ENCODE assay signal across 25 cellular contexts in the genomic region with DNA sequence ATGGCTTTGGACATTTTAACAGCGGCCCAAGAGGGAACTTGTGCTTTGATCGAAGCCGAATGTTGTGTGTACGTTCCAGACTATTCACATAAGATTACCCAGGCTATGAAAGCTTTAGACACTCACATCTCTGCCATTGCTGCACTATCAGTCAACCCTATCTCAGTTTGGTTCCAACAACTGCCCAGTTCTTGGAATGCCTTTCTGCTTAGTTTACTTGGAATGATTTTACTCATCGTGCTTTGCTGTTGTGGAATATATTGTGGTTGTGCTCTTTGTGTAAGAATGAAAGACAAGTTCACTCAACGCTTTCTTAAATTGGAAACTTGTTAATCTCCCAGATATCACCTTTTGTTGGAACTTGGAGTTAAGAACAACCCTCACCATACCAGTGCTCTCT.
"Had no signal": no experiment of that assay in that cellular context is flagged by ENCODE, and none has a peak within 500 bp of the region (broad histone marks: within the 10 kb centered on the region; RNA-seq: fewer than 3 reads in every experiment).

No MANE protein-coding gene starts in this region.

- H3K36me3 ChIP-seq: left lung, lower lobe of right lung, pancreas, prostate gland, spleen, suprapubic skin, thoracic aorta, tibial artery, upper lobe of right lung had no signal

- DNase-seq: hypothalamus; immature natural killer cell; kidney; left colon; left lung; lower lobe of right lung; mammary epithelial cell; mesenchymal stem cell; naive thymus-derived CD8-positive, alpha-beta T cell; nucleus accumbens; pancreas; posterior cingulate gyrus; retina; right cardiac atrium; small intestine; spleen; stimulated activated CD4-positive, alpha-beta T cell treated with anti-CD3 and anti-CD28 coated beads, Interleukin-4, amount 100 ng/mL, for 24 hours; stimulated activated naive CD4-positive, alpha-beta T cell; tibial artery; upper lobe of right lung had no signal

- H3K9me3 ChIP-seq: lower lobe of right lung, pancreas, prostate gland, suprapubic skin, thoracic aorta, tibial artery, upper lobe of right lung had no signal

- ATAC-seq: left colon; left lung; lower lobe of right lung; naive thymus-derived CD8-positive, alpha-beta T cell; pancreas; right cardiac atrium; sciatic nerve; stimulated activated effector memory CD8-positive, alpha-beta T cell treated with anti-CD3 and anti-CD28 coated beads, Interleukin-12 subunit alpha, Interleukin-12 subunit beta, amount 100 ng/mL, for 72 hours; upper lobe of right lung had no signal

- H3K27me3 ChIP-seq: left lung, spleen, suprapubic skin, tibial artery, upper lobe of right lung had no signal

- H3K4me3 ChIP-seq: left lung, lower lobe of right lung, pancreas, prostate gland, spleen, suprapubic skin, thoracic aorta, tibial artery, upper lobe of right lung had no signal

- H3K27ac ChIP-seq: left lung, lower lobe of right lung, pancreas, prostate gland, spleen, suprapubic skin, thoracic aorta, tibial artery, upper lobe of right lung had no signal

- H3K4me1 ChIP-seq: left lung, lower lobe of right lung, pancreas, prostate gland, spleen, suprapubic skin, tibial artery, upper lobe of right lung had no signal
